ENCODE assay signal across 23 cellular contexts in genomic region chr9:5485365-5486085, GRCh38. TPM values are rescaled to one million over a fixed set of nuclear protein-coding genes. Genes with fewer than 3 reads are reported as not detected.
"Had no signal": no experiment of that assay in that cellular context is flagged by ENCODE, and none has a peak within 500 bp of the region (broad histone marks: within the 10 kb centered on the region; RNA-seq: fewer than 3 reads in every experiment).

No MANE protein-coding gene starts in this region.

- H3K36me3 Mint-ChIP-seq: natural killer cell had no signal

- H3K27ac Mint-ChIP-seq: natural killer cell had no signal

- H3K9me3 Mint-ChIP-seq: natural killer cell, neural crest cell had no signal

- DNase-seq: cortex of kidney; dorsolateral prefrontal cortex; effector CD8-positive, alpha-beta T cell; foreskin melanocyte; heart left ventricle; hippocampal formation; left colon; mammary epithelial cell; mucosa of descending colon; natural killer cell; sigmoid colon; stimulated activated CD4-positive, alpha-beta T cell treated with anti-CD3 and anti-CD28 coated beads, Interleukin-2, amount 100 ng/mL, for 24 hours; stimulated activated naive CD4-positive, alpha-beta T cell; stomach; substantia nigra; transverse colon had no signal

- ATAC-seq: heart left ventricle, left colon, mucosa of descending colon had no signal

- H3K4me1 ChIP-seq: esophagus muscularis mucosa, right atrium auricular region, sigmoid colon, stomach, transverse colon had no signal

- FAIRE-seq: endometrium had no signal

- H3K36me3 ChIP-seq: esophagus muscularis mucosa, heart left ventricle, right atrium auricular region, sigmoid colon, stomach, thoracic aorta, transverse colon had no signal

- H3K4me1 Mint-ChIP-seq: natural killer cell, neural crest cell had no signal

- H3K27me3 ChIP-seq: dorsolateral prefrontal cortex, esophagus muscularis mucosa, heart left ventricle, right atrium auricular region, sigmoid colon, stomach, transverse colon had no signal

- H3K9me3 ChIP-seq: esophagus muscularis mucosa, heart left ventricle, mucosa of descending colon, right atrium auricular region, sigmoid colon, stomach, thoracic aorta, transverse colon had no signal

- H3K27ac ChIP-seq: dorsolateral prefrontal cortex, epithelial cell of prostate, esophagus muscularis mucosa, heart left ventricle, right atrium auricular region, sigmoid colon, skin epidermis, stomach, thoracic aorta, transverse colon had no signal

- H3K4me3 Mint-ChIP-seq: natural killer cell, neural crest cell had no signal

- H3K4me3 ChIP-seq: dorsolateral prefrontal cortex, esophagus muscularis mucosa, heart left ventricle, mucosa of descending colon, right atrium auricular region, sigmoid colon, skin epidermis, stomach, thoracic aorta, transverse colon had no signal

RNA-seq across cellular contexts. Expression of gene PDCD1LG2, which starts 24.8 kb away (rescaled TPM):
- total RNA-seq: neural crest cell had no signal

RNA-seq across cellular contexts. Expression of gene CD274, which starts 35.2 kb away (rescaled TPM):
- total RNA-seq: neural crest cell had no signal
